ENCODE assay signal across 8 cellular contexts in genomic region chr9:32045513-32045912, GRCh38.
"Had no signal": no experiment of that assay in that cellular context is flagged by ENCODE, and none has a peak within 500 bp of the region (broad histone marks: within the 10 kb centered on the region; RNA-seq: fewer than 3 reads in every experiment).

No MANE protein-coding gene starts in this region.

- H3K9me3 ChIP-seq: HAP-1 had no signal

- DNase-seq: GM23248, GOT3, H7, H9, HCEC 1CT, HFFc6 had no signal

- H2AFZ ChIP-seq: GM23248, GM23338 had no signal

- H3K27ac ChIP-seq: GM23248 had no signal

- H3K9ac ChIP-seq: GM23248 had no signal

- H3K4me3 ChIP-seq: GM23248, GM23338, HAP-1 had no signal

- H3K4me2 ChIP-seq: GM23338 had no signal

- H3K36me3 ChIP-seq: HAP-1 had no signal
